In genomic region chrX:2796808-2797207, GRCh38 we compare ENCODE assay signal across 7 cellular contexts. TPM values are rescaled to one million over a fixed set of nuclear protein-coding genes. Genes with fewer than 3 reads are reported as not detected.
"Had no signal": no experiment of that assay in that cellular context is flagged by ENCODE, and none has a peak within 500 bp of the region (broad histone marks: within the 10 kb centered on the region; RNA-seq: fewer than 3 reads in every experiment).

No MANE protein-coding gene starts in this region.

RNA-seq across cellular contexts. Expression of gene GYG2, which starts 31.9 kb away (rescaled TPM):
- total RNA-seq: activated T-helper 17 cell treated with anti-CD3 and anti-CD28 coated beads, Interleukin-2, amount 50 U/mL, for 72 hours; mammary epithelial cell; natural killer cell; T-helper 1 cell treated with Interleukin-12 subunit alpha and Interleukin-12 subunit beta and Interleukin-4 antibody, amounts not matched to agents 30 ng/mL and 1 ng/mL, for 36 hours had no signal
- polyA plus RNA-seq: keratinocyte, mammary epithelial cell had no signal

RNA-seq across cellular contexts. Expression of gene XG, which starts 45.0 kb away (rescaled TPM):
- total RNA-seq: frontal cortex, stomach had no signal
